In genomic region chr9:33739407-33739806, GRCh38 we compare ENCODE assay signal across 29 cellular contexts. TPM values are rescaled to one million over a fixed set of nuclear protein-coding genes. Genes with fewer than 3 reads are reported as not detected.
"Had no signal": no experiment of that assay in that cellular context is flagged by ENCODE, and none has a peak within 500 bp of the region (broad histone marks: within the 10 kb centered on the region; RNA-seq: fewer than 3 reads in every experiment).

No MANE protein-coding gene starts in this region.

- H3K4me3 Mint-ChIP-seq: dendritic cell treated with granulocyte-macrophage colony-stimulating factor and Interleukin-4, amounts not matched to agents 40 ng/mL and 50 ng/mL, for 4 days; mesothelial cell of epicardium; nephron progenitor cell; stimulated activated naive B cell treated with anti-CD40 and anti-IgM and Interleukin-4, amounts not matched to agents 10 μg/mL and 1 μg/mL and 100 μg/mL, for 72 hours; stimulated activated naive CD8-positive, alpha-beta T cell treated with anti-CD3 and anti-CD28 coated beads, Interleukin-15, Interleukin-2, amounts not matched to agents 100 ng/mL and 50 ng/mL, for 24 hours had no signal

- ATAC-seq: foreskin keratinocyte; gastroesophageal sphincter; heart left ventricle; left cardiac atrium; left ventricle myocardium superior; mucosa of descending colon; psoas muscle; right cardiac atrium; stimulated activated naive B cell treated with anti-CD40 and anti-IgM and Interleukin-4, amounts not matched to agents 10 μg/mL and 1 μg/mL and 100 μg/mL, for 72 hours had no signal

- H3K36me3 ChIP-seq: esophagus muscularis mucosa, gastroesophageal sphincter, heart left ventricle, ovary, thoracic aorta, tibial nerve, upper lobe of left lung had no signal

- H3K27ac ChIP-seq: esophagus muscularis mucosa, foreskin keratinocyte, gastroesophageal sphincter, heart left ventricle, ovary, psoas muscle, skin epidermis, thoracic aorta, tibial nerve, upper lobe of left lung had no signal

- H3K27me3 ChIP-seq: foreskin keratinocyte, ovary, upper lobe of left lung had no signal

- H3K36me3 Mint-ChIP-seq: mesothelial cell of epicardium had no signal

- H3K4me1 ChIP-seq: esophagus muscularis mucosa, gastroesophageal sphincter, heart left ventricle, psoas muscle, tibial nerve, upper lobe of left lung had no signal

- H3K9me3 ChIP-seq: mucosa of descending colon, ovary, psoas muscle, thoracic aorta had no signal

- H3K4me3 ChIP-seq: esophagus muscularis mucosa, gastroesophageal sphincter, heart left ventricle, lung, mucosa of descending colon, ovary, psoas muscle, skin epidermis, thoracic aorta, tibial nerve, upper lobe of left lung had no signal

- H3K4me1 Mint-ChIP-seq: mesothelial cell of epicardium; naive B cell; nephron progenitor cell; stimulated activated naive B cell treated with anti-CD40 and anti-IgM and Interleukin-4, amounts not matched to agents 10 μg/mL and 1 μg/mL and 100 μg/mL, for 72 hours had no signal

- H3K27ac Mint-ChIP-seq: dendritic cell treated with granulocyte-macrophage colony-stimulating factor and Interleukin-4, amounts not matched to agents 40 ng/mL and 50 ng/mL, for 4 days; mesothelial cell of epicardium; nephron progenitor cell; stimulated activated naive B cell treated with anti-CD40 and anti-IgM and Interleukin-4, amounts not matched to agents 10 μg/mL and 1 μg/mL and 100 μg/mL, for 72 hours; stimulated activated naive CD8-positive, alpha-beta T cell treated with anti-CD3 and anti-CD28 coated beads, Interleukin-15, Interleukin-2, amounts not matched to agents 100 ng/mL and 50 ng/mL, for 24 hours had no signal

- DNase-seq: cerebellar nuclear complex; effector memory CD4-positive, alpha-beta T cell; foreskin keratinocyte; heart left ventricle; hippocampal formation; left cardiac atrium; left ventricle myocardium superior; mesenchymal stem cell; mucosa of descending colon; naive B cell; nephron progenitor cell; nucleus accumbens; ovary; posterior cingulate gyrus; psoas muscle; right cardiac atrium; stimulated activated CD4-positive, alpha-beta T cell treated with anti-CD3 and anti-CD28 coated beads, Interleukin-15, amount 100 ng/mL, for 24 hours; stimulated activated CD4-positive, alpha-beta T cell treated with anti-CD3 and anti-CD28 coated beads, Interleukin-2, amount 100 ng/mL, for 48 hours; stimulated activated naive B cell treated with anti-CD40 and anti-IgM and Interleukin-4, amounts not matched to agents 10 μg/mL and 1 μg/mL and 100 μg/mL, for 72 hours; upper lobe of left lung had no signal

RNA-seq across cellular contexts. Expression of gene PRSS3, which starts 56.0 kb away (rescaled TPM):
- total RNA-seq: left cardiac atrium, left ventricle myocardium superior, mesothelial cell of epicardium, right cardiac atrium, tibial nerve had no signal
- polyA plus RNA-seq: ovary, right cardiac atrium had no signal
